ENCODE assay signal across 10 cellular contexts in the genomic region with DNA sequence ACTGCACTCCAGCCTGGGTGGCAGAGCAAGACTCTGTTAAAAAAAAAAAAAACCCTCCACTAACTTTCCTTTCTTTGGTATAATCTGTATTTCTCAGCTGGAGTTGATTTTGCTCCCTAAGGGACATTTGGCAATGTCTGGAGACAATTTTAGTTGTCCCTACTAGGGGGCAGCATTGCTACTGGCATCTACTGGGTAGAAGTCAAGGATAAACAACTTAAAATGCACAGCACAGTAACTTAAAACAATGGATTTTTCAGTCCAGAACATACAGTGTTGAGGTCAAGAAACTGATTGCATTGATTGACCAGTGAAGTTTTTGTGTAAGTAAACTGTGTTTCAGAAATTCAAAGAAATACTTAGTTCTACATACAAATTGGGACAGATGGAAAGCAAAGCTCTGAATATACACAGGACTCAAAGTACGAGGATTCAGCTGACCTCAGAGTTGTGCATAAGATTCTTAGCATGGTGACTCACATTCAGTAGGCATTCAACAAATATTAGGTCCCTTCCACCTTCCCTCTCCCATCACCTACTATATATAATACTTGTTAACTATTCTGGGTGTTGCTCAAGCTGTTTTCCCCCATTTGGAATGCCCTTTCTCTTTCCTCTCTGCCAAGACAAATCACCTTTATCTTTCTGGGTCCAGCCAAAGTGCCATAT. TPM values are rescaled to one million over a fixed set of nuclear protein-coding genes. Genes with fewer than 3 reads are reported as not detected.
DNase-seq lines count a peak whose midpoint lies in the region; ATAC-seq and TF ChIP-seq lines count a peak whose summit lies in the region.
"Had no signal": no experiment of that assay in that cellular context is flagged by ENCODE, and none has a peak within 500 bp of the region (broad histone marks: within the 10 kb centered on the region; RNA-seq: fewer than 3 reads in every experiment).

No MANE protein-coding gene starts in this region.

- intact Hi-C loops in colonic mucosa (cut with DNase I) (no loop called here), stomach (cut with DNase I; ENCODE audit: low total_unique reads) (no loop called here)
- intact Hi-C loops in naive thymus-derived CD4-positive, alpha-beta T cell (cut with micrococcal nuclease) = no loop called here

- peaks cover 0 to 25% (median 12%) of the 10 kb centered on the region in 7 donors for H3K4me1 Mint-ChIP-seq in naive thymus-derived CD4-positive, alpha-beta T cell

- CTCF ChIA-PET in GM10248 (lab: Yijun Ruan, JAX) = no interaction called here
- CTCF ChIA-PET in naive thymus-derived CD4-positive, alpha-beta T cell (lab: Charles Lee) = no interaction called here

- H2AFZ ChIP-seq in osteoblast (ENCODE audit: low read length) = no peak overlapping the region

- peak; percentile 20 for TF ChIP-seq CTCF in GM10248 (IDR thresholded peaks at IDR 0.05; ENCODE audit: control extremely low read depth, extremely low read depth, low read depth, missing control alignments)
- peak; percentile 30 for TF ChIP-seq CTCF in colonic mucosa (IDR thresholded peaks at IDR 0.05)
- TF ChIP-seq CTCF in osteoblast (IDR thresholded peaks at IDR 0.05; ENCODE audit: extremely low read depth, low read depth, low read length) = peak; percentile 40
- no peak for TF ChIP-seq CTCF in stomach (IDR thresholded peaks at IDR 0.05)

- WGBS in stomach, 5 donors = 17 to 38% (median 25%) methylated on average over 1 of the region's 1 CpG

- DNase-seq in GM10248 (ENCODE audit: extremely low spot score) (peak; percentile 6), NCI-H2029 treated with DMSO at 0.1 percent for 48 hours (lab: John Stamatoyannopoulos, UW) (peak; percentile 2), colonic mucosa (no peak), osteoblast (ENCODE audit: insufficient read length, low spot score, missing footprints) (no peak), nucleus accumbens (lab: John Stamatoyannopoulos, UW) (no peak), ecto neural progenitor cell (ENCODE audit: low spot score) (no peak), stomach (no peak)
- DNase-seq in naive thymus-derived CD4-positive, alpha-beta T cell = no peak
- DNase-seq: activated T-cell treated with anti-CD3 and anti-CD28 coated beads, Interleukin-2, amount 50 U/mL, for 24 hours; psoas muscle had no signal

- no peaks in the 10 kb centered on the region for H3K36me3 Mint-ChIP-seq in naive thymus-derived CD4-positive, alpha-beta T cell

- H3K4me3 Mint-ChIP-seq in naive thymus-derived CD4-positive, alpha-beta T cell = no peak overlapping the region
- H3K4me3 Mint-ChIP-seq: activated T-cell treated with anti-CD3 and anti-CD28 coated beads, Interleukin-2, amount 50 U/mL, for 24 hours had no signal

- H3K4me1 ChIP-seq in colonic mucosa = no peaks in the 10 kb centered on the region
- no peaks in the 10 kb centered on the region for H3K4me1 ChIP-seq in osteoblast (ENCODE audit: insufficient read depth, low read length)
- H3K4me1 ChIP-seq in stomach = peaks cover 0 to 4% (median 0%) of the 10 kb centered on the region in 4 donors
- H3K4me1 ChIP-seq in naive thymus-derived CD4-positive, alpha-beta T cell (ENCODE audit: control insufficient read depth in 2 of 2, insufficient read depth in 2 of 2, low read length in 2 of 2) = peaks cover 0 to 5% of the 10 kb centered on the region in 2 donors
- H3K4me1 ChIP-seq: psoas muscle had no signal

- POLR2A ChIA-PET in GM10248 (lab: Yijun Ruan, JAX) = interaction anchor here (0.7 kb wide), 1 partner anchor 609 kb away, joined by 3 read pairs; no protein-coding TSS in a partner anchor
- POLR2A ChIA-PET in naive thymus-derived CD4-positive, alpha-beta T cell (lab: Charles Lee) = no interaction called here

- TF ChIP-seq POLR2A in stomach (IDR thresholded peaks at IDR 0.05) = no peak

- H3K27me3 ChIP-seq in colonic mucosa (no peaks in the 10 kb centered on the region), osteoblast (ENCODE audit: insufficient read depth, low read length) (no peaks in the 10 kb centered on the region), stomach (peaks cover 0 to 5% (median 0%) of the 10 kb centered on the region in 3 donors)
- no peaks in the 10 kb centered on the region for H3K27me3 ChIP-seq in naive thymus-derived CD4-positive, alpha-beta T cell (ENCODE audit: control insufficient read depth in 2 of 2, insufficient read depth in 2 of 2, low read length in 2 of 2)

- no peak overlapping the region for H3K27ac Mint-ChIP-seq in naive thymus-derived CD4-positive, alpha-beta T cell
- H3K27ac Mint-ChIP-seq: activated T-cell treated with anti-CD3 and anti-CD28 coated beads, Interleukin-2, amount 50 U/mL, for 24 hours had no signal

- no peaks in the 10 kb centered on the region for H4K20me1 ChIP-seq in osteoblast (ENCODE audit: insufficient read depth, low read length)

- no peaks in the 10 kb centered on the region for H3K79me2 ChIP-seq in osteoblast (ENCODE audit: insufficient read depth, low read length)

- H3K36me3 ChIP-seq in colonic mucosa = no peaks in the 10 kb centered on the region
- no peaks in the 10 kb centered on the region for H3K36me3 ChIP-seq in osteoblast (ENCODE audit: insufficient read depth, low read length)
- no peaks in the 10 kb centered on the region for H3K36me3 ChIP-seq in stomach
- no peaks in the 10 kb centered on the region for H3K36me3 ChIP-seq in naive thymus-derived CD4-positive, alpha-beta T cell (ENCODE audit: control insufficient read depth in 2 of 3, insufficient read depth in 3 of 3, low read length in 3 of 3)

- no peak overlapping the region for H3K4me3 ChIP-seq in colonic mucosa
- H3K4me3 ChIP-seq in osteoblast (ENCODE audit: insufficient read depth, low read length) = no peak overlapping the region
- no peak overlapping the region for H3K4me3 ChIP-seq in stomach
- H3K4me3 ChIP-seq in naive thymus-derived CD4-positive, alpha-beta T cell (ENCODE audit: low read length) = no peak overlapping the region
- H3K4me3 ChIP-seq: psoas muscle had no signal

- no peak for ATAC-seq in naive thymus-derived CD4-positive, alpha-beta T cell
- ATAC-seq: psoas muscle had no signal

- peaks cover 0 to 8% (median 0%) of the 10 kb centered on the region in 11 donors for H3K9me3 Mint-ChIP-seq in naive thymus-derived CD4-positive, alpha-beta T cell

- H3K27me3 Mint-ChIP-seq in naive thymus-derived CD4-positive, alpha-beta T cell = no peaks in the 10 kb centered on the region

- no peak for TF ChIP-seq EP300 in stomach (IDR thresholded peaks at IDR 0.05)

- H3K9me3 ChIP-seq in colonic mucosa (no peaks in the 10 kb centered on the region), osteoblast (ENCODE audit: low read depth, low read length) (no peaks in the 10 kb centered on the region), stomach (peaks cover 0 to 9% (median 0%) of the 10 kb centered on the region in 4 donors)
- H3K9me3 ChIP-seq in naive thymus-derived CD4-positive, alpha-beta T cell (ENCODE audit: control insufficient read depth in 2 of 3, low read length in 3 of 3) = no peaks in the 10 kb centered on the region
- H3K9me3 ChIP-seq: psoas muscle had no signal

- no peak overlapping the region for H3K9ac ChIP-seq in colonic mucosa (ENCODE audit: low read depth in 2 of 2, low read length in 2 of 2)

- peak overlapping the region; percentile 16 for H3K4me2 ChIP-seq in osteoblast (ENCODE audit: insufficient read depth, low read length)

- no peak overlapping the region for H3K27ac ChIP-seq in colonic mucosa
- H3K27ac ChIP-seq in osteoblast (ENCODE audit: low read depth, low read length) = no peak overlapping the region
- H3K27ac ChIP-seq in stomach = no peak overlapping the region
- H3K27ac ChIP-seq in naive thymus-derived CD4-positive, alpha-beta T cell (ENCODE audit: low read depth, low read length) = no peak overlapping the region
- H3K27ac ChIP-seq: psoas muscle had no signal

RNA-seq across cellular contexts. Expression of gene DDX53, which starts 8.8 kb away (rescaled TPM):
- total RNA-seq in colonic mucosa (not detected), osteoblast (not detected in 2 replicates), stomach (not detected)
- polyA plus RNA-seq in stomach = not detected
- total RNA-seq in naive thymus-derived CD4-positive, alpha-beta T cell = not detected
- polyA plus RNA-seq in naive thymus-derived CD4-positive, alpha-beta T cell = not detected
- total RNA-seq: psoas muscle had no signal
- polyA plus RNA-seq: psoas muscle had no signal

Comparison
In these comparisons a context has a peak if more than half of its experiments do, and no peak if none do; other contexts are left out.
1. DNase-seq: peak in GM10248 (single experiment) and NCI-H2029 treated with DMSO at 0.1 percent for 48 hours (single experiment); none in colonic mucosa (single experiment), osteoblast (single experiment), nucleus accumbens (0 of 56), ecto neural progenitor cell (single experiment), stomach (single experiment) and naive thymus-derived CD4-positive, alpha-beta T cell (0 of 9).
2. CTCF ChIP-seq: peak in GM10248 (single experiment), colonic mucosa (single experiment) and osteoblast (single experiment); none in stomach (0 of 7).